In the genomic region with DNA sequence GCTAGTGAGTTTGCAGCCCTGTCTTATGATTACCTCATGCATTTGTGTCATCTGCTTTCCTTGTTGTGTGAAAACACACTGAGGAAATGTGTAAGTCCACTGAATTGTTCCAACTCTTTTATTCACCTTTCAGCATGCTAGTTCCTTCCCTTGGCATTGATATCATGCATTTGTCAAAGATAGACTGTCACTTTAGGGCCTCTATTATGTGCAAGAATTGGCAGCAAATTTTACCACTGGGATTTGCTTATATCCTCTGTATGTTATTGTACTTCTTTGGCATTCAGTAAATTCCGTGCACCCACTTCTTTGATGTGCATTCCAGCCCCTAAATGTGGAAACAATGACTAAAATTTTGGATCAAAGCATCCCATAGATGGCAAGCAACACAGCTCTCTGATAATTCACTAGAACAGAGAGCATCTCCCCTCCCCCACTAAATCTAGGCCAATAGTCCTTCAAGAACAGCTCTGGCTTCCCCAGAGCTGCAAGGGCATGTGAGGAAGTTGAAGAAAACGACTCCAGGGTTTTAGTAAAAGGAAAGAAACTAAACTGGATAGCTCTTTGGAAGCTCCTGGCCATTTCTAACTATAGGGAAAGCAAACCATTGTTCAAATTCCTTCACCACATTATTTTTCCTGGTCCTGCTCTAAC, we compare ENCODE assay signal across 17 cellular contexts.
DNase-seq lines count a peak whose midpoint lies in the region; ATAC-seq and TF ChIP-seq lines count a peak whose summit lies in the region.
"Had no signal": no experiment of that assay in that cellular context is flagged by ENCODE, and none has a peak within 500 bp of the region (broad histone marks: within the 10 kb centered on the region; RNA-seq: fewer than 3 reads in every experiment).

No MANE protein-coding gene starts in this region.

- peak overlapping the region; percentile 54 for H3K9ac ChIP-seq in Karpas-422 (ENCODE audit: low read length)
- no peak overlapping the region for H3K9ac ChIP-seq in mesendoderm (ENCODE audit: low read length)
- H3K9ac ChIP-seq: BLaER1 had no signal

- no peaks in the 10 kb centered on the region for H4K20me1 ChIP-seq in GM23338 (replicated peaks; ENCODE audit: insufficient read depth)
- no peaks in the 10 kb centered on the region for H4K20me1 ChIP-seq in Karpas-422 (ENCODE audit: insufficient read depth, low read depth, low read length)
- H4K20me1 ChIP-seq: BLaER1 had no signal

- H3K18ac ChIP-seq in mesendoderm (ENCODE audit: low read length) = no peak overlapping the region

- no peak overlapping the region for H4K5ac ChIP-seq in mesendoderm (ENCODE audit: low read length)

- ATAC-seq in GM23338 (peak; percentile 20; the same call in 2 of the 3 replicates), GM18873 (IDR thresholded peaks at IDR 0.05; ENCODE audit: low FRiP score, unreplicated experiment) (no peak)
- ATAC-seq: K562 had no signal

- H3K27me3 Mint-ChIP-seq in GM23338 (ENCODE audit: insufficient read depth, low read depth, poor library complexity) = peaks cover 3% of the 10 kb centered on the region

- no peak overlapping the region for H4K8ac ChIP-seq in mesendoderm (ENCODE audit: low read depth, low read length)

- H3K9me2 ChIP-seq in GM23338 (ENCODE audit: insufficient read depth) = peaks cover 7% of the 10 kb centered on the region; the same call in 1 of the 2 replicates
- no peaks in the 10 kb centered on the region for H3K9me2 ChIP-seq in Karpas-422 (replicated peaks; ENCODE audit: insufficient read depth, low read length)

- H2AK5ac ChIP-seq in mesendoderm (ENCODE audit: low read length) = no peak overlapping the region

- no peak overlapping the region for H2BK5ac ChIP-seq in mesendoderm (ENCODE audit: low read length)

- no peak overlapping the region for H3K27ac Mint-ChIP-seq in GM23338
- H3K27ac Mint-ChIP-seq: CD8-positive, alpha-beta memory T cell had no signal

- H2AFZ ChIP-seq in GM23338 = no peak overlapping the region; the same call in 1 of the 2 replicates
- peak overlapping the region; percentile 24 for H2AFZ ChIP-seq in Karpas-422 (ENCODE audit: low read length)

- intact Hi-C loops in adrenal gland (cut with DNase I) = loop anchor here (10.0 kb wide), 3 partner anchors 169 to 689 kb away; a partner anchor contains a TSS

- no peak overlapping the region for H3K4me3 ChIP-seq in GM23338
- H3K4me3 ChIP-seq in Karpas-422 (ENCODE audit: low read length) = no peak overlapping the region
- H3K4me3 ChIP-seq in adrenal gland = no peak overlapping the region
- H3K4me3 ChIP-seq in mesendoderm (ENCODE audit: low read length) = no peak overlapping the region
- H3K4me3 ChIP-seq: BLaER1, K562, SJCRH30 had no signal

- WGBS in adrenal gland, 4 donors = 42 to 60% (median 52%) methylated on average over 2 of the region's 2 CpGs
- no CpG with 5 or more reads among the region's 2 CpGs for WGBS in mesendoderm (ENCODE audit: extremely low coverage, insufficient coverage, low lambda C conversion rate)

- no peak for TF ChIP-seq CTCF in GM23338 (conservative IDR thresholded peaks at IDR 0.05; ENCODE audit: low read depth in 2 of 2)
- no peak for TF ChIP-seq CTCF in adrenal gland (IDR thresholded peaks at IDR 0.05)

- H3K27ac ChIP-seq in GM23338 (ENCODE audit: low read depth) (no peak overlapping the region), Karpas-422 (ENCODE audit: low read length) (peak overlapping the region; percentile 90), adrenal gland (peak overlapping the region in 3 of 5 donors; percentile 45 to 71 (median 56)), mesendoderm (ENCODE audit: low read depth, low read length) (no peak overlapping the region)
- H3K27ac ChIP-seq: BLaER1, SJCRH30 had no signal

- no peaks in the 10 kb centered on the region for H3F3A ChIP-seq in GM23338 (replicated peaks; ENCODE audit: low read depth)

- H3K4me2 ChIP-seq in GM23338 (peak overlapping the region; percentile 48), Karpas-422 (ENCODE audit: low read depth, low read length, poor library complexity, severe bottlenecking) (peak overlapping the region; percentile 45), mesendoderm (ENCODE audit: low read length) (no peak overlapping the region)
- H3K4me2 ChIP-seq: BLaER1 had no signal

- TF ChIP-seq POLR2A in adrenal gland (IDR thresholded peaks at IDR 0.05) = no peak

- H3K27me3 ChIP-seq in GM23338 (ENCODE audit: insufficient read depth) (no peaks in the 10 kb centered on the region), Karpas-422 (ENCODE audit: low read length) (no peaks in the 10 kb centered on the region), adrenal gland (no peaks in the 10 kb centered on the region), mesendoderm (ENCODE audit: insufficient read depth, low read length, poor library complexity) (no peaks in the 10 kb centered on the region)
- H3K27me3 ChIP-seq: BLaER1, SJCRH30 had no signal

- H3K9me3 Mint-ChIP-seq in GM23338 = no peaks in the 10 kb centered on the region
- H3K9me3 Mint-ChIP-seq: CD8-positive, alpha-beta memory T cell had no signal

- no peaks in the 10 kb centered on the region for H3K79me1 ChIP-seq in mesendoderm (ENCODE audit: low read length)

- no peak overlapping the region for H2BK120ac ChIP-seq in mesendoderm (ENCODE audit: low read depth, low read length)

- peaks cover 48% of the 10 kb centered on the region for H3K4me1 ChIP-seq in GM23338 (ENCODE audit: insufficient read depth)
- H3K4me1 ChIP-seq in Karpas-422 (ENCODE audit: low read length) = peaks cover 67% of the 10 kb centered on the region
- H3K4me1 ChIP-seq in adrenal gland (replicated peaks in 1 of 2) = peaks cover 16 to 30% of the 10 kb centered on the region in 2 donors
- no peaks in the 10 kb centered on the region for H3K4me1 ChIP-seq in mesendoderm (ENCODE audit: control insufficient read depth, low read depth, low read length)
- H3K4me1 ChIP-seq: BLaER1, SJCRH30 had no signal

- DNase-seq in GM23338 (ENCODE audit: low spot score) (peak; percentile 51), Karpas-422 (peak; percentile 69), adrenal gland (no peak), mesendoderm (peak; percentile 35), SIG-M5 (lab: John Stamatoyannopoulos, UW) (no peak), NCI-H510A (lab: John Stamatoyannopoulos, UW) (no peak), GDM1 (lab: John Stamatoyannopoulos, UW) (no peak)
- DNase-seq: CD8-positive, alpha-beta memory T cell; DMS 273 treated with DMSO at 0.1 percent for 48 hours; NCI-H1092 treated with DMSO at 0.1 percent for 48 hours; NCI-H187; NCI-H774; RPMI8226; SJCRH30 had no signal

- H3K79me2 ChIP-seq in GM23338 (replicated peaks; ENCODE audit: insufficient read depth) (no peaks in the 10 kb centered on the region), Karpas-422 (ENCODE audit: low read length) (no peaks in the 10 kb centered on the region), mesendoderm (ENCODE audit: control insufficient read depth, insufficient read depth, low read length) (no peaks in the 10 kb centered on the region)

- H3K56ac ChIP-seq in mesendoderm (ENCODE audit: low read length) = no peak overlapping the region

- no peak overlapping the region for H3K4ac ChIP-seq in mesendoderm (ENCODE audit: low read depth, low read length)

- no peak overlapping the region for H3K4me3 Mint-ChIP-seq in GM23338

- H2BK15ac ChIP-seq in mesendoderm (replicated peaks; ENCODE audit: low read depth) = no peak overlapping the region

- H3K36me3 ChIP-seq in GM23338 (ENCODE audit: insufficient read depth) (no peaks in the 10 kb centered on the region), Karpas-422 (ENCODE audit: insufficient read depth, low read length) (no peaks in the 10 kb centered on the region), adrenal gland (replicated peaks in 1 of 2) (no peaks in the 10 kb centered on the region), mesendoderm (ENCODE audit: control insufficient read depth, insufficient read depth, low read length) (no peaks in the 10 kb centered on the region)
- H3K36me3 ChIP-seq: BLaER1, SJCRH30 had no signal

- H3K4me1 Mint-ChIP-seq in GM23338 = peaks cover 44% of the 10 kb centered on the region

- no peaks in the 10 kb centered on the region for H3K36me3 Mint-ChIP-seq in GM23338 (ENCODE audit: low read depth)
- H3K36me3 Mint-ChIP-seq: CD8-positive, alpha-beta memory T cell had no signal

- no peak overlapping the region for H3K23ac ChIP-seq in mesendoderm (ENCODE audit: low read length)

- H3K9me3 ChIP-seq in Karpas-422 (ENCODE audit: low read length) (no peaks in the 10 kb centered on the region), adrenal gland (replicated peaks in 1 of 3) (no peaks in the 10 kb centered on the region)
- H3K9me3 ChIP-seq: BLaER1, SJCRH30 had no signal

TF ChIP-seq in GM23338, 12 proteins besides CTCF, POLR2A, EP300 and RAD21 (continues in another document):
- TF ChIP-seq ZNF114 (CRISPR knock-in tag; IDR thresholded peaks at IDR 0.05) (no peak), EZH2 (IDR thresholded peaks at IDR 0.05; ENCODE audit: low read depth, unreplicated experiment) (no peak)

Comparison
In these comparisons a context has a peak if more than half of its experiments do, and no peak if none do; other contexts are left out.
1. DNase-seq: peak in GM23338 (single experiment), Karpas-422 (single experiment) and mesendoderm (single experiment); none in adrenal gland (0 of 7), SIG-M5 (single experiment), NCI-H510A (single experiment) and GDM1 (single experiment).
2. H3K27ac ChIP-seq: peak in Karpas-422 (single experiment) and adrenal gland (3 of 5); none in GM23338 (single experiment) and mesendoderm (single experiment).